In the genomic region with DNA sequence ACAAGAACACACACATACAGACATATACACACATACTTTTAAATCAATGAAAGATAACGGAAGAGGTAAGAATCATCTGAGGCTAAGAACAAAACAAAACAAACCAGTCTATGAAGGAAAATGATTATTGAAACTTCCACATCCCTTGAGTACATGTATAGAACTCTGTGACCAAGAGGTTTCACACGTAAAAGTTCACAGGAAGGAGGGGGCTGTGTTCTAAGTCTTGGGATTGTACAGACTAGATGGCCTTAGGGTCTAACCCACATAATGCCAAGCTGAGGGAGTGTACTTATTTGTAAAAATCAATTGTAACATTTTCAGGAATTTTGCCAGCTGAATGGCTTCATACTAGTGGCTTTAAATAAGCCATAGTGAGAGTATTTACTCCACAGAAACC, we compare ENCODE assay signal across 22 cellular contexts.
"Had no signal": no experiment of that assay in that cellular context is flagged by ENCODE, and none has a peak within 500 bp of the region (broad histone marks: within the 10 kb centered on the region; RNA-seq: fewer than 3 reads in every experiment).

No MANE protein-coding gene starts in this region.

- H3K36me3 ChIP-seq: esophagus squamous epithelium, neutrophil, right lobe of liver, stomach, thoracic aorta, transverse colon had no signal

- H3K36me3 Mint-ChIP-seq: stimulated activated effector memory CD8-positive, alpha-beta T cell treated with anti-CD3 and anti-CD28 coated beads, Interleukin-12 subunit alpha, Interleukin-12 subunit beta, amount 100 ng/mL, for 72 hours had no signal

- H3K4me1 ChIP-seq: psoas muscle, right lobe of liver, stomach, transverse colon had no signal

- H3K9me3 ChIP-seq: neutrophil, psoas muscle, right lobe of liver, thoracic aorta, transverse colon had no signal

- H3K9me3 Mint-ChIP-seq: dendritic cell treated with granulocyte-macrophage colony-stimulating factor and Interleukin-4, amounts not matched to agents 40 ng/mL and 50 ng/mL, for 4 days; effector memory CD8-positive, alpha-beta T cell; stimulated activated effector memory CD8-positive, alpha-beta T cell treated with anti-CD3 and anti-CD28 coated beads, Interleukin-12 subunit alpha, Interleukin-12 subunit beta, amount 100 ng/mL, for 72 hours had no signal

- H3K4me1 Mint-ChIP-seq: nephron progenitor cell; stimulated activated effector memory CD8-positive, alpha-beta T cell treated with anti-CD3 and anti-CD28 coated beads, Interleukin-12 subunit alpha, Interleukin-12 subunit beta, amount 100 ng/mL, for 72 hours had no signal

- ATAC-seq: effector memory CD8-positive, alpha-beta T cell; naive thymus-derived CD4-positive, alpha-beta T cell; psoas muscle; right lobe of liver; stimulated activated effector memory CD8-positive, alpha-beta T cell treated with anti-CD3 and anti-CD28 coated beads, Interleukin-12 subunit alpha, Interleukin-12 subunit beta, amount 100 ng/mL, for 72 hours had no signal

- H3K27ac Mint-ChIP-seq: dendritic cell treated with granulocyte-macrophage colony-stimulating factor and Interleukin-4, amounts not matched to agents 40 ng/mL and 50 ng/mL, for 4 days; effector memory CD8-positive, alpha-beta T cell; naive thymus-derived CD4-positive, alpha-beta T cell; nephron progenitor cell; stimulated activated effector memory CD8-positive, alpha-beta T cell treated with anti-CD3 and anti-CD28 coated beads, Interleukin-12 subunit alpha, Interleukin-12 subunit beta, amount 100 ng/mL, for 72 hours had no signal

- DNase-seq: effector memory CD8-positive, alpha-beta T cell; esophagus squamous epithelium; foreskin fibroblast; head of caudate nucleus; hippocampal formation; kidney glomerular epithelial cell; mesendoderm; naive thymus-derived CD4-positive, alpha-beta T cell; nephron progenitor cell; psoas muscle; retina; right lobe of liver; stimulated activated CD4-positive, alpha-beta T cell treated with anti-CD3 and anti-CD28 coated beads, Interleukin-4, amount 100 ng/mL, for 1 hour; stimulated activated CD8-positive, alpha-beta memory T cell treated with anti-CD3 and anti-CD28 coated beads, Interleukin-4, amount 100 ng/mL, for 48 hours; stomach; substantia nigra; transverse colon had no signal

- H3K27me3 ChIP-seq: esophagus squamous epithelium, right lobe of liver, stomach, transverse colon had no signal

- H3K4me3 Mint-ChIP-seq: dendritic cell treated with granulocyte-macrophage colony-stimulating factor and Interleukin-4, amounts not matched to agents 40 ng/mL and 50 ng/mL, for 4 days; effector memory CD8-positive, alpha-beta T cell; nephron progenitor cell; stimulated activated effector memory CD8-positive, alpha-beta T cell treated with anti-CD3 and anti-CD28 coated beads, Interleukin-12 subunit alpha, Interleukin-12 subunit beta, amount 100 ng/mL, for 72 hours had no signal

- H3K27ac ChIP-seq: epithelial cell of prostate, esophagus squamous epithelium, neutrophil, psoas muscle, right lobe of liver, stomach, thoracic aorta, transverse colon had no signal

- H3K4me3 ChIP-seq: esophagus squamous epithelium, psoas muscle, right lobe of liver, stomach, thoracic aorta, transverse colon had no signal
